Comparison of ENCODE assay signal across 21 cellular contexts in genomic region chr5:32202394-32202793, GRCh38. TPM values are rescaled to one million over a fixed set of nuclear protein-coding genes. Genes with fewer than 3 reads are reported as not detected.
DNase-seq lines count a peak whose midpoint lies in the region; ATAC-seq and TF ChIP-seq lines count a peak whose summit lies in the region.
"Had no signal": no experiment of that assay in that cellular context is flagged by ENCODE, and none has a peak within 500 bp of the region (broad histone marks: within the 10 kb centered on the region; RNA-seq: fewer than 3 reads in every experiment).

No MANE protein-coding gene starts in this region.

- TF ChIP-seq POLR2A in uterus (IDR thresholded peaks at IDR 0.05) = no peak
- no peak for TF ChIP-seq POLR2A in suprapubic skin (IDR thresholded peaks at IDR 0.05)

- H2AFZ ChIP-seq in osteoblast (ENCODE audit: low read length) = no peak overlapping the region

- H3K27ac Mint-ChIP-seq in HFFc6 = peak overlapping the region; percentile 2; the same call in 1 of the 2 replicates
- H3K27ac Mint-ChIP-seq: nephron progenitor cell had no signal

- H3K4me1 ChIP-seq in osteoblast (ENCODE audit: insufficient read depth, low read length) (peaks cover 10% of the 10 kb centered on the region), uterus (no peaks in the 10 kb centered on the region), suprapubic skin (no peaks in the 10 kb centered on the region), upper lobe of right lung (peaks cover 14% of the 10 kb centered on the region)
- H3K4me1 ChIP-seq: BE2C, thyroid gland had no signal

- no peaks in the 10 kb centered on the region for H3K79me2 ChIP-seq in osteoblast (ENCODE audit: insufficient read depth, low read length)

- H3K9me3 Mint-ChIP-seq in HFFc6 = no peaks in the 10 kb centered on the region

- no peak overlapping the region for H3K4me3 ChIP-seq in osteoblast (ENCODE audit: insufficient read depth, low read length)
- H3K4me3 ChIP-seq in uterus = no peak overlapping the region
- no peak overlapping the region for H3K4me3 ChIP-seq in suprapubic skin
- no peak overlapping the region for H3K4me3 ChIP-seq in upper lobe of right lung
- H3K4me3 ChIP-seq: thyroid gland had no signal

- ATAC-seq in upper lobe of right lung = no peak
- ATAC-seq: esophagus mucosa had no signal

- no peaks in the 10 kb centered on the region for H3K36me3 Mint-ChIP-seq in HFFc6 (ENCODE audit: low read depth)

- H3K9me3 ChIP-seq in osteoblast (ENCODE audit: low read depth, low read length) = no peaks in the 10 kb centered on the region
- no peaks in the 10 kb centered on the region for H3K9me3 ChIP-seq in uterus
- no peaks in the 10 kb centered on the region for H3K9me3 ChIP-seq in suprapubic skin
- no peaks in the 10 kb centered on the region for H3K9me3 ChIP-seq in upper lobe of right lung
- H3K9me3 ChIP-seq: BE2C, thyroid gland had no signal

- no peaks in the 10 kb centered on the region for H3K27me3 ChIP-seq in osteoblast (ENCODE audit: insufficient read depth, low read length)
- H3K27me3 ChIP-seq in uterus = no peaks in the 10 kb centered on the region
- H3K27me3 ChIP-seq in suprapubic skin = no peaks in the 10 kb centered on the region
- no peaks in the 10 kb centered on the region for H3K27me3 ChIP-seq in upper lobe of right lung
- H3K27me3 ChIP-seq: BE2C, thyroid gland had no signal

- H4K20me1 ChIP-seq in osteoblast (ENCODE audit: insufficient read depth, low read length) = no peaks in the 10 kb centered on the region

- TF ChIP-seq EP300 in suprapubic skin (IDR thresholded peaks at IDR 0.05) = no peak

- intact Hi-C loops in uterus (cut with DNase I; ENCODE audit: low total_unique reads) = no loop called here
- intact Hi-C loops in upper lobe of right lung (cut with DNase I) = no loop called here

- H3K4me1 Mint-ChIP-seq in HFFc6 (ENCODE audit: low read depth) = peaks cover 39% of the 10 kb centered on the region

- no peaks in the 10 kb centered on the region; the same call in 1 of the 2 replicates for H3K27me3 Mint-ChIP-seq in HFFc6 (ENCODE audit: insufficient read depth)

- TF ChIP-seq CTCF in AG09319 (IDR thresholded peaks at IDR 0.05; ENCODE audit: low read depth, low read length) (no peak), HFFc6 (IDR thresholded peaks at IDR 0.05) (no peak), osteoblast (IDR thresholded peaks at IDR 0.05; ENCODE audit: extremely low read depth, low read depth, low read length) (no peak), uterus (IDR thresholded peaks at IDR 0.05) (no peak), suprapubic skin (IDR thresholded peaks at IDR 0.05) (no peak), upper lobe of right lung (IDR thresholded peaks at IDR 0.05) (no peak)

- H3K36me3 ChIP-seq in osteoblast (ENCODE audit: insufficient read depth, low read length) (no peaks in the 10 kb centered on the region), uterus (no peaks in the 10 kb centered on the region), suprapubic skin (no peaks in the 10 kb centered on the region), upper lobe of right lung (no peaks in the 10 kb centered on the region)
- H3K36me3 ChIP-seq: BE2C, thyroid gland had no signal

- DNase-seq in AG09319 (ENCODE audit: extremely low read depth, low read depth) = peak; percentile 60
- DNase-seq in HFFc6 = peak; percentile 53
- DNase-seq in fibroblast of the conjunctiva (ENCODE audit: low read depth) = peak; percentile 49
- DNase-seq in osteoblast (ENCODE audit: insufficient read length, low spot score, missing footprints) = peak; percentile 83
- no peak for DNase-seq in uterus
- no peak for DNase-seq in suprapubic skin (ENCODE audit: low spot score in 2 of 2)
- DNase-seq in upper lobe of right lung = no peak
- no peak for DNase-seq in stimulated activated CD4-positive, alpha-beta T cell treated with anti-CD3 and anti-CD28 coated beads, Interleukin-2, amount 100 ng/mL, for 48 hours
- DNase-seq: activated CD4-positive, alpha-beta T cell treated with anti-CD3 and anti-CD28 coated beads for 4 hours; amniotic stem cell; BE2C; central memory CD4-positive, alpha-beta T cell; effector CD8-positive, alpha-beta T cell; kidney glomerular epithelial cell; midbrain; NCI-H1417; NCI-H526; nephron progenitor cell; stimulated activated CD4-positive, alpha-beta T cell treated with anti-CD3 and anti-CD28 coated beads, Interleukin-15, amount 100 ng/mL, for 24 hours; thyroid gland had no signal

- no peak overlapping the region for H3K4me2 ChIP-seq in osteoblast (ENCODE audit: insufficient read depth, low read length)

- WGBS in suprapubic skin = 68% methylated on average over 2 of the region's 2 CpGs

- H3K4me3 Mint-ChIP-seq in HFFc6 = no peak overlapping the region
- H3K4me3 Mint-ChIP-seq: nephron progenitor cell had no signal

- H3K27ac ChIP-seq in osteoblast (ENCODE audit: low read depth, low read length) = no peak overlapping the region
- H3K27ac ChIP-seq in uterus = no peak overlapping the region
- H3K27ac ChIP-seq in suprapubic skin = no peak overlapping the region
- H3K27ac ChIP-seq in upper lobe of right lung = no peak overlapping the region
- H3K27ac ChIP-seq: thyroid gland had no signal

RNA-seq across cellular contexts. Expression of gene GOLPH3, which starts 28.3 kb away (rescaled TPM):
- 10 to 100 TPM; 86.3 to 97.0 (median 93.8) TPM for total RNA-seq in HFFc6 (2021; fragmentation: NEBNext Ultra II Directional; extraction: Animal tissue kit (Norgen Biotek cat#: 25700))
- total RNA-seq in osteoblast (83.2 and 88.7 TPM in 2 replicates), uterus (10 to 100 TPM; 31.8 to 93.7 (median 69.0) TPM), suprapubic skin (10 to 100 TPM; 44.8 to 70.3 (median 58.9) TPM), upper lobe of right lung (112 TPM)

Comparison
In these comparisons a context has a peak if more than half of its experiments do, and no peak if none do; other contexts are left out.
1. DNase-seq: peak in AG09319 (single experiment), HFFc6 (single experiment), fibroblast of the conjunctiva (single experiment) and osteoblast (single experiment); none in uterus (0 of 2), suprapubic skin (0 of 2), upper lobe of right lung (single experiment) and stimulated activated CD4-positive, alpha-beta T cell treated with anti-CD3 and anti-CD28 coated beads, Interleukin-2, amount 100 ng/mL, for 48 hours (0 of 2).